Comparison of ENCODE assay signal across 15 cellular contexts in genomic region chr18:8217041-8217564, GRCh38.
DNase-seq lines count a peak whose midpoint lies in the region; ATAC-seq and TF ChIP-seq lines count a peak whose summit lies in the region.
"Had no signal": no experiment of that assay in that cellular context is flagged by ENCODE, and none has a peak within 500 bp of the region (broad histone marks: within the 10 kb centered on the region; RNA-seq: fewer than 3 reads in every experiment).

No MANE protein-coding gene starts in this region.

- WGBS in HUES64, result 42% methylated on average over 8 of the region's 8 CpGs

- H3K36me3 Mint-ChIP-seq in stimulated activated memory B cell treated with anti-CD40 and anti-IgM and Interleukin-4, amounts not matched to agents 10 μg/mL and 1 μg/mL and 100 μg/mL, for 72 hours, result no peaks in the 10 kb centered on the region

- H3K27ac ChIP-seq in HUES64 (ENCODE audit: low read depth, low read length) (peak overlapping the region; percentile 58), iPS-18a (ENCODE audit: low read length) (no peak overlapping the region)
- H3K27ac ChIP-seq: A549; BLaER1 treated with 17β-estradiol and CSF1 and Interleukin-3, amounts not matched to agents 10 nM and 100 nM had no signal

- TF ChIP-seq CTCF in cardiac fibroblast (IDR thresholded peaks at IDR 0.05; ENCODE audit: low read depth, low read length), result no peak

- H3K27ac Mint-ChIP-seq in stimulated activated memory B cell treated with anti-CD40 and anti-IgM and Interleukin-4, amounts not matched to agents 10 μg/mL and 1 μg/mL and 100 μg/mL, for 72 hours, result no peak overlapping the region

- H3K9ac ChIP-seq in HUES64 (ENCODE audit: low read depth, low read length) (peak overlapping the region; percentile 18; the same call in 1 of the 2 replicates), iPS-18a (ENCODE audit: low read length) (peak overlapping the region; percentile 7)
- H3K9ac ChIP-seq: BLaER1 treated with 17β-estradiol and CSF1 and Interleukin-3, amounts not matched to agents 10 nM and 100 nM had no signal

- ATAC-seq in GM21529 (IDR thresholded peaks at IDR 0.05; ENCODE audit: unreplicated experiment), result no peak
- ATAC-seq in HG02973 (IDR thresholded peaks at IDR 0.05; ENCODE audit: unreplicated experiment), result no peak
- no peak for ATAC-seq in stimulated activated memory B cell treated with anti-CD40 and anti-IgM and Interleukin-4, amounts not matched to agents 10 μg/mL and 1 μg/mL and 100 μg/mL, for 72 hours
- ATAC-seq: A549, GM12878 had no signal

- H3K9me3 Mint-ChIP-seq in stimulated activated memory B cell treated with anti-CD40 and anti-IgM and Interleukin-4, amounts not matched to agents 10 μg/mL and 1 μg/mL and 100 μg/mL, for 72 hours, result no peaks in the 10 kb centered on the region
- H3K9me3 Mint-ChIP-seq: H9 had no signal

- H3K4me1 Mint-ChIP-seq in stimulated activated memory B cell treated with anti-CD40 and anti-IgM and Interleukin-4, amounts not matched to agents 10 μg/mL and 1 μg/mL and 100 μg/mL, for 72 hours, result no peaks in the 10 kb centered on the region

- no peaks in the 10 kb centered on the region for H3K27me3 Mint-ChIP-seq in stimulated activated memory B cell treated with anti-CD40 and anti-IgM and Interleukin-4, amounts not matched to agents 10 μg/mL and 1 μg/mL and 100 μg/mL, for 72 hours

- H3K27me3 ChIP-seq in HUES64 (ENCODE audit: insufficient read depth, low read length), result peaks cover 7% of the 10 kb centered on the region; the same call in 1 of the 2 replicates
- H3K27me3 ChIP-seq in iPS-18a (ENCODE audit: control insufficient read depth, insufficient read depth, low read length), result no peaks in the 10 kb centered on the region
- H3K27me3 ChIP-seq: BLaER1 treated with 17β-estradiol and CSF1 and Interleukin-3, amounts not matched to agents 10 nM and 100 nM had no signal

- DNase-seq in cardiac fibroblast (ENCODE audit: low read depth in 2 of 2), result peak; percentile 10 to 52
- DNase-seq in non-pigmented ciliary epithelial cell (ENCODE audit: low read depth), result peak; percentile 17
- DNase-seq in SIG-M5 treated with dmso at 0.1 percent for 504 hours (lab: John Stamatoyannopoulos, UW; ENCODE audit: unreplicated experiment), result no peak
- DNase-seq: DMS79 treated with DMSO at 0.1 percent for 48 hours, H9, NCI-H187 treated with DMSO at 0.1 percent for 48 hours, NCI-H510A treated with DMSO at 0.1 percent for 48 hours had no signal

- H3K9me3 ChIP-seq in HUES64 (ENCODE audit: insufficient read depth, low read depth, low read length) (no peaks in the 10 kb centered on the region), iPS-18a (ENCODE audit: control insufficient read depth, low read depth, low read length) (no peaks in the 10 kb centered on the region)
- H3K9me3 ChIP-seq: A549; BLaER1 treated with 17β-estradiol and CSF1 and Interleukin-3, amounts not matched to agents 10 nM and 100 nM had no signal

- no peaks in the 10 kb centered on the region for H3K36me3 ChIP-seq in HUES64 (ENCODE audit: insufficient read depth, low read length)
- H3K36me3 ChIP-seq in iPS-18a (ENCODE audit: control insufficient read depth, low read depth, low read length), result no peaks in the 10 kb centered on the region
- H3K36me3 ChIP-seq: BLaER1 treated with 17β-estradiol and CSF1 and Interleukin-3, amounts not matched to agents 10 nM and 100 nM had no signal

- H3K4me1 ChIP-seq in HUES64 (ENCODE audit: insufficient read depth, low read length), result peaks cover 40% of the 10 kb centered on the region
- peaks cover 35% of the 10 kb centered on the region for H3K4me1 ChIP-seq in iPS-18a (ENCODE audit: control insufficient read depth, low read depth, low read length)
- H3K4me1 ChIP-seq: BLaER1 treated with 17β-estradiol and CSF1 and Interleukin-3, amounts not matched to agents 10 nM and 100 nM had no signal

- H3K4me3 ChIP-seq in HUES64 (ENCODE audit: low read length), result no peak overlapping the region
- no peak overlapping the region for H3K4me3 ChIP-seq in cardiac fibroblast (replicated peaks in 1 of 2; ENCODE audit: low read depth in 2 of 2, low read length in 2 of 2)
- H3K4me3 ChIP-seq in iPS-18a (ENCODE audit: low read length), result peak overlapping the region; percentile 26
- H3K4me3 ChIP-seq: A549; BLaER1 treated with 17β-estradiol and CSF1 and Interleukin-3, amounts not matched to agents 10 nM and 100 nM; GM12878 had no signal

- H3K4me3 Mint-ChIP-seq in stimulated activated memory B cell treated with anti-CD40 and anti-IgM and Interleukin-4, amounts not matched to agents 10 μg/mL and 1 μg/mL and 100 μg/mL, for 72 hours, result no peak overlapping the region
